In genomic region chr10:33335800-33336605, GRCh38 we compare ENCODE assay signal across 8 cellular contexts.
A peak's percentile ranks its signal among the peaks of the same experiment; 100 is the strongest.
DNase-seq lines count a peak whose midpoint lies in the region; TF ChIP-seq lines count a peak whose summit lies in the region.

No MANE protein-coding gene starts in this region.

- TF ChIP-seq CTCF in brain microvascular endothelial cell (IDR thresholded peaks at IDR 0.05; ENCODE audit: low read depth, low read length, missing control alignments) = no peak

- H3K27ac ChIP-seq in brain microvascular endothelial cell (peak overlapping the region; percentile 75), skin epidermis (peak overlapping the region; percentile 45 to 99 (median 94))

- DNase-seq in D341Med (ENCODE audit: low spot score) (peak; percentile 62), LoVo (ENCODE audit: low spot score) (peak; percentile 67), brain microvascular endothelial cell (peak; percentile 39), iPS-NIHi11 (ENCODE audit: low spot score) (peak; percentile 68), midbrain (lab: John Stamatoyannopoulos, UW) (no peak), UCSD-AML1 (lab: John Stamatoyannopoulos, UW; ENCODE audit: unreplicated experiment) (no peak)
- DNase-seq in stimulated activated CD4-positive, alpha-beta T cell treated with anti-CD3 and anti-CD28 coated beads, Interleukin-1b, Interleukin-23, amount 100 ng/mL, for 48 hours = no peak

- H3K36me3 ChIP-seq in brain microvascular endothelial cell (replicated peaks) = peaks cover 7% of the 10 kb centered on the region

- H3K4me3 ChIP-seq in brain microvascular endothelial cell (ENCODE audit: low read depth, low read length) = peak overlapping the region; percentile 89
- peak overlapping the region; percentile 48 to 74 (median 70) for H3K4me3 ChIP-seq in skin epidermis

- in situ Hi-C loops in brain microvascular endothelial cell (cut with HindIII; ENCODE audit: low pct_ligation_motif_present, low sequenced_read_pairs) = no loop called here

- H3K27me3 ChIP-seq in brain microvascular endothelial cell (replicated peaks) = no peaks in the 10 kb centered on the region

Comparison
In these comparisons a context has a peak if more than half of its experiments do, and no peak if none do; other contexts are left out.
1. DNase-seq: peak in D341Med (single experiment), LoVo (single experiment), brain microvascular endothelial cell (single experiment) and iPS-NIHi11 (single experiment); none in midbrain (single experiment), UCSD-AML1 (single experiment) and stimulated activated CD4-positive, alpha-beta T cell treated with anti-CD3 and anti-CD28 coated beads, Interleukin-1b, Interleukin-23, amount 100 ng/mL, for 48 hours (single experiment).